Comparison of ENCODE assay signal across 8 cellular contexts in the genomic region with DNA sequence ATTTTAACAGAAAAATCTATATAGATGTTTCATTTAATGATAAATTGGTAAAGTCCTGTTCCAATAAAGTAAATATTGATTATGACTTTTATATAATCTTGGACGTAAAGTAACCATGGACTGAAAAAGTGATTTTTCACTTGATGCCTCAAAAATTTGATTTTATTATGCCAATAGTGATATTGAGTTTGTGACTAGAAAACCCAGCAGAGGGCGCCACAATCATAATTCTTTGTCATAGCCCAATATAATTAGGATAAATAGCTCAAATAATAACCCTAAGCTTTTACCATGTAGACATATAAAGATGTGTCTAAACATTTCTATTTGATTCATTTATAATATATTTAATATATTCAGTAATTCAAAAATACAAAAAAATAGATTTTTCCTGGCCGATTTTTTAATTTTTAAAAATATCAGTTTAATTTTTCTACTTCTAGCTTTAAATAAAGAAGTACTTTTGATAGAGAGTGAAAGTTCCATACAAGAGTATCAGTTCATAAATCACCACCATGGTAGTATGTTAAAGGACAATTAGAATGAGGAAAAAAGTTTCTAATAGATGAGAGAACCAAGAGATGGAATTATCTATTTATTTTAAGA. TPM values are rescaled to one million over a fixed set of nuclear protein-coding genes. Genes with fewer than 3 reads are reported as not detected.
DNase-seq lines count a peak whose midpoint lies in the region; ATAC-seq and TF ChIP-seq lines count a peak whose summit lies in the region.

No MANE protein-coding gene starts in this region.

- no peak for ATAC-seq in left cardiac atrium
- ATAC-seq in left ventricle myocardium superior, result no peak
- ATAC-seq in activated CD8-positive, alpha-beta T cell treated with anti-CD3 and anti-CD28 coated beads, Interleukin-2, amount 10 ng/mL, durations not matched to agents 7 days and 5 days, result no peak
- ATAC-seq in HG03439 (IDR thresholded peaks at IDR 0.05; ENCODE audit: unreplicated experiment), result no peak
- no peak for ATAC-seq in GM18502 (IDR thresholded peaks at IDR 0.05; ENCODE audit: poor library complexity, unreplicated experiment)

- H3K36me3 Mint-ChIP-seq in activated CD8-positive, alpha-beta T cell treated with anti-CD3 and anti-CD28 coated beads, Interleukin-2, amount 10 ng/mL, durations not matched to agents 7 days and 5 days (ENCODE audit: low read depth), result no peaks in the 10 kb centered on the region

- no peak overlapping the region for H3K4me3 Mint-ChIP-seq in activated CD8-positive, alpha-beta T cell treated with anti-CD3 and anti-CD28 coated beads, Interleukin-2, amount 10 ng/mL, durations not matched to agents 7 days and 5 days

- DNase-seq in left cardiac atrium (peak; percentile 45), left ventricle myocardium superior (no peak), NCI-H2227 (lab: John Stamatoyannopoulos, UW; ENCODE audit: unreplicated experiment) (peak; percentile 53), fibroblast of pulmonary artery (ENCODE audit: low read depth) (peak; percentile 56), putamen (ENCODE audit: low spot score) (peak; percentile 29)
- peak; percentile 61 for DNase-seq in activated CD8-positive, alpha-beta T cell treated with anti-CD3 and anti-CD28 coated beads, Interleukin-2, amount 10 ng/mL, durations not matched to agents 7 days and 5 days

- H3K4me1 Mint-ChIP-seq in activated CD8-positive, alpha-beta T cell treated with anti-CD3 and anti-CD28 coated beads, Interleukin-2, amount 10 ng/mL, durations not matched to agents 7 days and 5 days (ENCODE audit: low read depth), result no peaks in the 10 kb centered on the region

- peak; percentile 64 for TF ChIP-seq CTCF in fibroblast of pulmonary artery (IDR thresholded peaks at IDR 0.05; ENCODE audit: low read length, missing control alignments)

- POLR2A ChIA-PET in activated CD8-positive, alpha-beta T cell treated with anti-CD3 and anti-CD28 coated beads, Interleukin-2, amount 10 ng/mL, durations not matched to agents 7 days and 5 days (lab: Charles Lee), result interaction anchor here (0.6 kb wide), 1 partner anchor 134 kb away, joined by 3 read pairs; no protein-coding TSS in a partner anchor

- CTCF ChIA-PET in activated CD8-positive, alpha-beta T cell treated with anti-CD3 and anti-CD28 coated beads, Interleukin-2, amount 10 ng/mL, durations not matched to agents 7 days and 5 days (lab: Charles Lee), result interaction anchor here (0.6 to 4.7 kb wide), 13 partner anchors 11 to 563 kb away, joined by 3 to 40 read pairs (median 3); no protein-coding TSS in a partner anchor

- no peaks in the 10 kb centered on the region for H3K9me3 Mint-ChIP-seq in activated CD8-positive, alpha-beta T cell treated with anti-CD3 and anti-CD28 coated beads, Interleukin-2, amount 10 ng/mL, durations not matched to agents 7 days and 5 days (ENCODE audit: insufficient read depth)

- H3K27ac Mint-ChIP-seq in activated CD8-positive, alpha-beta T cell treated with anti-CD3 and anti-CD28 coated beads, Interleukin-2, amount 10 ng/mL, durations not matched to agents 7 days and 5 days, result no peak overlapping the region

- no peak overlapping the region for H3K4me3 ChIP-seq in fibroblast of pulmonary artery (replicated peaks; ENCODE audit: low read depth, low read length)

- intact Hi-C loops in left cardiac atrium (cut with DNase I), result loop anchor here in 1 of 2 donors (2.0 kb wide), 1 partner anchor 564 kb away; no protein-coding TSS in a partner anchor
- intact Hi-C loops in left ventricle myocardium superior (cut with micrococcal nuclease), result loop anchor here (10.0 kb wide), 1 partner anchor 562 kb away; no protein-coding TSS in a partner anchor

- no peaks in the 10 kb centered on the region for H3K27me3 Mint-ChIP-seq in activated CD8-positive, alpha-beta T cell treated with anti-CD3 and anti-CD28 coated beads, Interleukin-2, amount 10 ng/mL, durations not matched to agents 7 days and 5 days (ENCODE audit: low read depth)

RNA-seq across cellular contexts. Expression of a gene that starts 30.7 kb away (rescaled TPM):
- total RNA-seq in left cardiac atrium, result 1 to 10 TPM; 6.6 to 7.1 TPM
- 3.3 TPM for total RNA-seq in left ventricle myocardium superior
- 10 to 100 TPM; 11.2 to 12.7 TPM for total RNA-seq in activated CD8-positive, alpha-beta T cell treated with anti-CD3 and anti-CD28 coated beads, Interleukin-2, amount 10 ng/mL, durations not matched to agents 7 days and 5 days

RNA-seq across cellular contexts. Expression of a gene that starts 31.1 kb away (rescaled TPM):
- total RNA-seq in left cardiac atrium (10 to 100 TPM; 70.4 to 77.4 TPM), left ventricle myocardium superior (81.9 TPM)
- 10 to 100 TPM; 19.5 to 21.0 TPM for total RNA-seq in activated CD8-positive, alpha-beta T cell treated with anti-CD3 and anti-CD28 coated beads, Interleukin-2, amount 10 ng/mL, durations not matched to agents 7 days and 5 days
